In genomic region chr7:105423987-105424386, GRCh38 we compare ENCODE assay signal across 25 cellular contexts.
DNase-seq lines count a peak whose midpoint lies in the region; FAIRE-seq and TF ChIP-seq lines count a peak whose summit lies in the region.
"Had no signal": no experiment of that assay in that cellular context is flagged by ENCODE, and none has a peak within 500 bp of the region (broad histone marks: within the 10 kb centered on the region; RNA-seq: fewer than 3 reads in every experiment).

No MANE protein-coding gene starts in this region.

- no peak for DNase-seq in SK-N-MC (ENCODE audit: low read depth, low spot score)
- DNase-seq in islet precursor cell: no peak
- DNase-seq in RCC 7860 (ENCODE audit: low spot score): no peak
- DNase-seq: 8988T; ACHN; BE2C; C1 segment of cervical spinal cord; CD4-positive, alpha-beta memory T cell; CD4-positive, CD25-positive, alpha-beta regulatory T cell; CD8-positive, alpha-beta memory T cell; COR-L47; DMS 273 treated with DMSO at 0.1 percent for 48 hours; DMS153; DMS53; DMS79; DND-41; EL; GDM1 had no signal

- H3K36me3 ChIP-seq in HEK293 (ENCODE audit: control insufficient read depth in 2 of 2, insufficient read depth in 1 of 2, low read length in 2 of 2) (no peaks in the 10 kb centered on the region), SK-N-MC (ENCODE audit: insufficient read depth, low read length) (no peaks in the 10 kb centered on the region), neutrophil (no peaks in the 10 kb centered on the region)
- H3K36me3 ChIP-seq: BE2C, BLaER1 had no signal

- H3K27me3 ChIP-seq in neutrophil: no peaks in the 10 kb centered on the region
- H3K27me3 ChIP-seq: BE2C, BLaER1 had no signal

- H3K9me3 ChIP-seq in HEK293 (ENCODE audit: control insufficient read depth, insufficient read depth, low read depth, low read length): no peaks in the 10 kb centered on the region
- no peaks in the 10 kb centered on the region for H3K9me3 ChIP-seq in SK-N-MC (ENCODE audit: low read depth, low read length)
- no peaks in the 10 kb centered on the region for H3K9me3 ChIP-seq in neutrophil
- H3K9me3 ChIP-seq: BE2C, BLaER1 had no signal

- FAIRE-seq in RCC 7860 (lab: Jason Lieb, UNC): no peak
- FAIRE-seq: A204.1, GM12878, GM12892, GM18507 had no signal

- POLR2A ChIA-PET in HEK293 (lab: Yijun Ruan, JAX): interaction anchor here (0.6 kb wide), 1 partner anchor 90 kb away, joined by 4 read pairs; no protein-coding TSS in a partner anchor

- no peak overlapping the region for H3K27ac ChIP-seq in HEK293 (ENCODE audit: extremely low read depth, low read depth, low read length)
- H3K27ac ChIP-seq in SK-N-MC: peak overlapping the region; percentile 9; the same call in 1 of the 2 replicates
- peak overlapping the region; percentile 0 for H3K27ac ChIP-seq in neutrophil
- H3K27ac ChIP-seq: BLaER1 had no signal

- no peaks in the 10 kb centered on the region for H3K4me1 ChIP-seq in HEK293 (ENCODE audit: control insufficient read depth, insufficient read depth, low read length)
- H3K4me1 ChIP-seq in neutrophil (ENCODE audit: control insufficient read depth in 1 of 2, insufficient read depth in 1 of 2, low read depth in 1 of 2, low read length in 1 of 2): no peaks in the 10 kb centered on the region
- H3K4me1 ChIP-seq: BE2C, BLaER1 had no signal

- H3K4me3 ChIP-seq in HEK293 (ENCODE audit: low read depth, low read length): no peak overlapping the region
- H3K4me3 ChIP-seq in SK-N-MC: no peak overlapping the region
- no peak overlapping the region for H3K4me3 ChIP-seq in neutrophil (ENCODE audit: low read depth in 1 of 2, low read length in 1 of 2)
- H3K4me3 ChIP-seq: BLaER1, GM12878 had no signal

- TF ChIP-seq CTCF in HEK293 (tag by site-specific recombination; IDR thresholded peaks at IDR 0.05) (no peak), neutrophil (IDR thresholded peaks at IDR 0.05) (no peak)

- no peak overlapping the region for H3K9ac ChIP-seq in SK-N-MC (ENCODE audit: insufficient read length)
- H3K9ac ChIP-seq: BLaER1 had no signal

- CTCF ChIA-PET in HEK293 (lab: Yijun Ruan, JAX): no interaction called here

TF ChIP-seq in HEK293, 187 proteins besides CTCF, POLR2A, EP300 and RAD21:
- no peak for TF ChIP-seq ZFP69B (tag by site-specific recombination; IDR thresholded peaks at IDR 0.05)
- TF ChIP-seq GFI1B (tag by site-specific recombination; IDR thresholded peaks at IDR 0.05): no peak
- no peak for TF ChIP-seq ZNF580 (tag by site-specific recombination; IDR thresholded peaks at IDR 0.05)
- peak; percentile 84 for TF ChIP-seq ZNF366 (tag by site-specific recombination; conservative IDR thresholded peaks at IDR 0.05)
